15 cellular contexts compared by ENCODE assay signal in genomic region chr1:63622847-63623566, GRCh38. TPM values are rescaled to one million over a fixed set of nuclear protein-coding genes. Genes with fewer than 3 reads are reported as not detected.
A peak's percentile ranks its signal among the peaks of the same experiment; 100 is the strongest.
DNase-seq lines count a peak whose midpoint lies in the region; ATAC-seq and TF ChIP-seq lines count a peak whose summit lies in the region.
"Had no signal": no experiment of that assay in that cellular context is flagged by ENCODE, and none has a peak within 500 bp of the region (broad histone marks: within the 10 kb centered on the region; RNA-seq: fewer than 3 reads in every experiment).

No MANE protein-coding gene starts in this region.

- H3K27ac Mint-ChIP-seq in activated naive CD4-positive, alpha-beta T cell treated with anti-CD3 and anti-CD28 coated beads, Interleukin-2, amount 50 U/mL, for 72 hours, result no peak overlapping the region
- H3K27ac Mint-ChIP-seq in CD4-positive, alpha-beta memory T cell, result peak overlapping the region in 1 of 7 donors; percentile 29
- H3K27ac Mint-ChIP-seq: activated CD8-positive, alpha-beta memory T cell treated with anti-CD3 and anti-CD28 coated beads, Interleukin-2, amount 10 ng/mL, durations not matched to agents 7 days and 5 days; activated naive CD4-positive, alpha-beta T cell treated with anti-CD3 and anti-CD28 coated beads for 36 hours; naive thymus-derived CD4-positive, alpha-beta T cell had no signal

- no peaks in the 10 kb centered on the region for H3K4me1 ChIP-seq in CD4-positive, alpha-beta memory T cell (ENCODE audit: insufficient read depth, low read length)

- TF ChIP-seq CTCF in GM13977 (IDR thresholded peaks at IDR 0.05; ENCODE audit: extremely low read depth, insufficient read depth, missing control alignments), result peak; percentile 19

- no peak overlapping the region for H3K4me3 ChIP-seq in CD4-positive, alpha-beta memory T cell (ENCODE audit: low read length in 2 of 2)
- H3K4me3 ChIP-seq: gastroesophageal sphincter had no signal

- in situ Hi-C loops in GM13977 (cut with MboI; ENCODE audit: low pct_unique_long_range_greater_than_20kb, low sequenced_read_pairs, unreplicated experiment), result loop anchor here (25.0 kb wide), 3 partner anchors 289 to 614 kb away; no protein-coding TSS in a partner anchor

- H3K9me3 ChIP-seq in CD4-positive, alpha-beta memory T cell (ENCODE audit: control insufficient read depth in 1 of 2, low read length in 2 of 2), result no peaks in the 10 kb centered on the region
- H3K9me3 ChIP-seq: gastroesophageal sphincter had no signal

- H3K9me3 Mint-ChIP-seq in activated naive CD4-positive, alpha-beta T cell treated with anti-CD3 and anti-CD28 coated beads, Interleukin-2, amount 50 U/mL, for 72 hours, result no peaks in the 10 kb centered on the region
- no peaks in the 10 kb centered on the region for H3K9me3 Mint-ChIP-seq in CD4-positive, alpha-beta memory T cell
- H3K9me3 Mint-ChIP-seq: activated naive CD4-positive, alpha-beta T cell treated with anti-CD3 and anti-CD28 coated beads for 36 hours had no signal

- peak; percentile 64 for ATAC-seq in HG02759 (IDR thresholded peaks at IDR 0.05; ENCODE audit: unreplicated experiment)
- ATAC-seq in activated naive CD4-positive, alpha-beta T cell treated with anti-CD3 and anti-CD28 coated beads, Interleukin-2, amount 50 U/mL, for 72 hours, result no peak
- ATAC-seq: activated CD8-positive, alpha-beta memory T cell treated with anti-CD3 and anti-CD28 coated beads, Interleukin-2, amount 10 ng/mL, durations not matched to agents 7 days and 5 days; gastroesophageal sphincter; naive thymus-derived CD4-positive, alpha-beta T cell had no signal

- H3K4me1 Mint-ChIP-seq in CD4-positive, alpha-beta memory T cell, result peaks cover 1 to 15% (median 9%) of the 10 kb centered on the region in 4 donors

- H3K27me3 Mint-ChIP-seq in CD4-positive, alpha-beta memory T cell, result no peaks in the 10 kb centered on the region
- H3K27me3 Mint-ChIP-seq: activated CD8-positive, alpha-beta memory T cell treated with anti-CD3 and anti-CD28 coated beads, Interleukin-2, amount 10 ng/mL, durations not matched to agents 7 days and 5 days; naive thymus-derived CD4-positive, alpha-beta T cell had no signal

- CTCF ChIA-PET in CD4-positive, alpha-beta memory T cell (lab: Charles Lee; ENCODE audit: partially characterized antibody), result interaction anchor here (0.6 to 2.2 kb wide), 7 partner anchors 9 to 625 kb away, joined by 3 to 10 read pairs (median 3); no protein-coding TSS in a partner anchor

- DNase-seq in GM13977 (ENCODE audit: low spot score) (no peak), NCI-H524 treated with DMSO at 0.1 percent for 48 hours (lab: John Stamatoyannopoulos, UW) (peak; percentile 24), kidney tubule cell (ENCODE audit: low spot score) (no peak), NCI-H774 (lab: John Stamatoyannopoulos, UW) (no peak)
- DNase-seq in activated naive CD4-positive, alpha-beta T cell treated with anti-CD3 and anti-CD28 coated beads, Interleukin-2, amount 50 U/mL, for 72 hours (ENCODE audit: low spot score in 2 of 2), result no peak
- DNase-seq in CD4-positive, alpha-beta memory T cell, result no peak
- DNase-seq: activated CD4-positive, CD25-positive, alpha-beta regulatory T cell; activated CD8-positive, alpha-beta memory T cell treated with anti-CD3 and anti-CD28 coated beads, Interleukin-2, amount 10 ng/mL, durations not matched to agents 7 days and 5 days; activated naive CD4-positive, alpha-beta T cell treated with anti-CD3 and anti-CD28 coated beads for 36 hours; KBM-7; naive thymus-derived CD4-positive, alpha-beta T cell; NCI-H2081 had no signal

- no peaks in the 10 kb centered on the region for H3K27me3 ChIP-seq in layer of hippocampus (ENCODE audit: control insufficient read depth, insufficient read depth, low read length)
- H3K27me3 ChIP-seq in CD4-positive, alpha-beta memory T cell (ENCODE audit: insufficient read depth, low read length), result no peaks in the 10 kb centered on the region
- H3K27me3 ChIP-seq: gastroesophageal sphincter had no signal

- H3K36me3 Mint-ChIP-seq in activated naive CD4-positive, alpha-beta T cell treated with anti-CD3 and anti-CD28 coated beads, Interleukin-2, amount 50 U/mL, for 72 hours, result peaks cover 0 to 5% of the 10 kb centered on the region in 2 donors
- H3K36me3 Mint-ChIP-seq in CD4-positive, alpha-beta memory T cell, result peaks cover 3 to 11% of the 10 kb centered on the region in 2 donors
- H3K36me3 Mint-ChIP-seq: activated CD8-positive, alpha-beta memory T cell treated with anti-CD3 and anti-CD28 coated beads, Interleukin-2, amount 10 ng/mL, durations not matched to agents 7 days and 5 days had no signal

- intact Hi-C loops in CD4-positive, alpha-beta memory T cell (cut with micrococcal nuclease), result no loop called here

- no peaks in the 10 kb centered on the region for H3K36me3 ChIP-seq in CD4-positive, alpha-beta memory T cell (ENCODE audit: insufficient read depth, low read length)
- H3K36me3 ChIP-seq: gastroesophageal sphincter had no signal

- H3K27ac ChIP-seq in layer of hippocampus (ENCODE audit: low read depth, low read length), result peak overlapping the region; percentile 9
- no peak overlapping the region for H3K27ac ChIP-seq in CD4-positive, alpha-beta memory T cell (ENCODE audit: low read depth, low read length)

- H3K4me3 Mint-ChIP-seq in CD4-positive, alpha-beta memory T cell, result no peak overlapping the region
- H3K4me3 Mint-ChIP-seq: activated CD8-positive, alpha-beta memory T cell treated with anti-CD3 and anti-CD28 coated beads, Interleukin-2, amount 10 ng/mL, durations not matched to agents 7 days and 5 days; activated naive CD4-positive, alpha-beta T cell treated with anti-CD3 and anti-CD28 coated beads for 36 hours; naive thymus-derived CD4-positive, alpha-beta T cell had no signal

- POLR2A ChIA-PET in CD4-positive, alpha-beta memory T cell (lab: Charles Lee; ENCODE audit: partially characterized antibody), result no interaction called here

RNA-seq across cellular contexts. Expression of gene PGM1, which starts 29.8 kb away (rescaled TPM):
- total RNA-seq in activated naive CD4-positive, alpha-beta T cell treated with anti-CD3 and anti-CD28 coated beads, Interleukin-2, amount 50 U/mL, for 72 hours, result 10 to 100 TPM; 14.0 to 52.1 TPM
- total RNA-seq in CD4-positive, alpha-beta memory T cell, result 10 to 100 TPM; 18.8 to 20.7 TPM
- 10 to 100 TPM; 32.5 to 48.3 TPM for polyA plus RNA-seq in CD4-positive, alpha-beta memory T cell
